9 cellular contexts compared by ENCODE assay signal in genomic region chr9:120891255-120891954, GRCh38. TPM values are rescaled to one million over a fixed set of nuclear protein-coding genes. Genes with fewer than 3 reads are reported as not detected.
DNase-seq lines count a peak whose midpoint lies in the region; ATAC-seq and TF ChIP-seq lines count a peak whose summit lies in the region.
"Had no signal": no experiment of that assay in that cellular context is flagged by ENCODE, and none has a peak within 500 bp of the region (broad histone marks: within the 10 kb centered on the region; RNA-seq: fewer than 3 reads in every experiment).

No MANE protein-coding gene starts in this region.

- no peak overlapping the region for H3K4me2 ChIP-seq in MM.1S (ENCODE audit: low read depth, low read length)

- TF ChIP-seq POLR2A in esophagus muscularis mucosa (IDR thresholded peaks at IDR 0.05; ENCODE audit: low read depth), result no peak

- H3K4me3 Mint-ChIP-seq in activated CD8-positive, alpha-beta T cell treated with anti-CD3 and anti-CD28 coated beads, Interleukin-2, amount 10 ng/mL, durations not matched to agents 7 days and 5 days, result peak overlapping the region; percentile 70

- peak overlapping the region; percentile 63 for H3K9ac ChIP-seq in MM.1S (ENCODE audit: low read length)

- peak overlapping the region; percentile 25; the same call in 1 of the 2 replicates for H2AFZ ChIP-seq in MM.1S (ENCODE audit: low read length)

- WGBS in esophagus muscularis mucosa, result 84% methylated on average over 8 of the region's 11 CpGs
- WGBS in thymus, result 47% methylated on average over 11 of the region's 11 CpGs

- peaks cover 25% of the 10 kb centered on the region for H3F3A ChIP-seq in MM.1S (ENCODE audit: insufficient read depth, low read length)

- peak; percentile 59 for ATAC-seq in activated CD8-positive, alpha-beta T cell treated with anti-CD3 and anti-CD28 coated beads, Interleukin-2, amount 10 ng/mL, durations not matched to agents 7 days and 5 days

- H3K4me1 ChIP-seq in MM.1S (ENCODE audit: low read length), result peaks cover 49% of the 10 kb centered on the region
- H3K4me1 ChIP-seq in esophagus muscularis mucosa, result peaks cover 9 to 33% (median 32%) of the 10 kb centered on the region in 4 donors
- H3K4me1 ChIP-seq in thymus (ENCODE audit: control insufficient read depth, insufficient read depth, low read length), result peaks cover 50% of the 10 kb centered on the region

- TF ChIP-seq CTCF in MM.1S (IDR thresholded peaks at IDR 0.05; ENCODE audit: low read length) (no peak), esophagus muscularis mucosa (IDR thresholded peaks at IDR 0.05) (no peak), GM13976 (IDR thresholded peaks at IDR 0.05; ENCODE audit: borderline replicate concordance, control extremely low read depth, extremely low read depth, insufficient read depth, missing control alignments) (no peak), WERI-Rb-1 (IDR thresholded peaks at IDR 0.05; ENCODE audit: low read depth, low read length) (no peak)

- no peaks in the 10 kb centered on the region for H3K9me3 Mint-ChIP-seq in activated CD8-positive, alpha-beta T cell treated with anti-CD3 and anti-CD28 coated beads, Interleukin-2, amount 10 ng/mL, durations not matched to agents 7 days and 5 days (ENCODE audit: insufficient read depth)

- peak overlapping the region; percentile 95 for H3K27ac Mint-ChIP-seq in activated CD8-positive, alpha-beta T cell treated with anti-CD3 and anti-CD28 coated beads, Interleukin-2, amount 10 ng/mL, durations not matched to agents 7 days and 5 days

- CTCF ChIA-PET in activated CD8-positive, alpha-beta T cell treated with anti-CD3 and anti-CD28 coated beads, Interleukin-2, amount 10 ng/mL, durations not matched to agents 7 days and 5 days (lab: Charles Lee), result interaction anchor here (0.8 to 5.3 kb wide), 14 partner anchors 11 to 135 kb away, joined by 3 to 54 read pairs (median 8); no protein-coding TSS in a partner anchor

- intact Hi-C loops in esophagus muscularis mucosa (cut with DNase I), result no loop called here

- H3K4me1 Mint-ChIP-seq in activated CD8-positive, alpha-beta T cell treated with anti-CD3 and anti-CD28 coated beads, Interleukin-2, amount 10 ng/mL, durations not matched to agents 7 days and 5 days (ENCODE audit: low read depth), result peaks cover 89% of the 10 kb centered on the region

- no peaks in the 10 kb centered on the region for H3K9me2 ChIP-seq in MM.1S (replicated peaks; ENCODE audit: insufficient read depth, low read length)

- TF ChIP-seq EP300 in esophagus muscularis mucosa (IDR thresholded peaks at IDR 0.05), result no peak

- in situ Hi-C loops in GM13976 (cut with MboI; ENCODE audit: low sequenced_read_pairs, unreplicated experiment), result no loop called here

- H3K27me3 Mint-ChIP-seq in activated CD8-positive, alpha-beta T cell treated with anti-CD3 and anti-CD28 coated beads, Interleukin-2, amount 10 ng/mL, durations not matched to agents 7 days and 5 days (ENCODE audit: low read depth), result no peaks in the 10 kb centered on the region

- no peaks in the 10 kb centered on the region for H4K20me1 ChIP-seq in MM.1S (ENCODE audit: insufficient read depth, low read length)

- H3K9me3 ChIP-seq in MM.1S (replicated peaks; ENCODE audit: insufficient read depth, low read length) (no peaks in the 10 kb centered on the region), esophagus muscularis mucosa (no peaks in the 10 kb centered on the region), thymus (ENCODE audit: control insufficient read depth) (no peaks in the 10 kb centered on the region), WERI-Rb-1 (ENCODE audit: severe bottlenecking) (no peaks in the 10 kb centered on the region)

- no peaks in the 10 kb centered on the region for H3K27me3 ChIP-seq in MM.1S (replicated peaks; ENCODE audit: insufficient read depth, low read length)
- no peaks in the 10 kb centered on the region for H3K27me3 ChIP-seq in esophagus muscularis mucosa
- no peaks in the 10 kb centered on the region for H3K27me3 ChIP-seq in thymus (ENCODE audit: control insufficient read depth, insufficient read depth)
- no peaks in the 10 kb centered on the region for H3K27me3 ChIP-seq in WERI-Rb-1 (ENCODE audit: insufficient read depth, low read depth, severe bottlenecking)

- H3K4me3 ChIP-seq in MM.1S (ENCODE audit: low read length), result no peak overlapping the region
- H3K4me3 ChIP-seq in esophagus muscularis mucosa, result no peak overlapping the region
- H3K4me3 ChIP-seq in thymus (ENCODE audit: low read length), result no peak overlapping the region
- no peak overlapping the region for H3K4me3 ChIP-seq in WERI-Rb-1 (ENCODE audit: low read depth, low read length)

- DNase-seq in MM.1S (no peak), esophagus muscularis mucosa (ENCODE audit: extremely low spot score) (no peak), GM13976 (ENCODE audit: low spot score) (no peak), NCI-H446 (lab: John Stamatoyannopoulos, UW) (no peak), WERI-Rb-1 (no peak)
- DNase-seq in activated CD8-positive, alpha-beta T cell treated with anti-CD3 and anti-CD28 coated beads, Interleukin-2, amount 10 ng/mL, durations not matched to agents 7 days and 5 days, result peak; percentile 80
- DNase-seq: NCI-H82, occipital lobe had no signal

- H3K27ac ChIP-seq in MM.1S (ENCODE audit: low read length) (peak overlapping the region; percentile 98), esophagus muscularis mucosa (replicated peaks in 1 of 4) (peak overlapping the region; percentile 59 to 68 (median 65)), thymus (ENCODE audit: low read depth) (peak overlapping the region; percentile 94), WERI-Rb-1 (no peak overlapping the region)

- POLR2A ChIA-PET in activated CD8-positive, alpha-beta T cell treated with anti-CD3 and anti-CD28 coated beads, Interleukin-2, amount 10 ng/mL, durations not matched to agents 7 days and 5 days (lab: Charles Lee), result interaction anchor here (0.5 to 13.1 kb wide), 18 partner anchors 8 to 230 kb away, joined by 3 to 306 read pairs (median 8); partner anchors contain the start of genes PHF19 and TRAF1

- peaks cover 22% of the 10 kb centered on the region for H3K36me3 Mint-ChIP-seq in activated CD8-positive, alpha-beta T cell treated with anti-CD3 and anti-CD28 coated beads, Interleukin-2, amount 10 ng/mL, durations not matched to agents 7 days and 5 days (ENCODE audit: low read depth)

- H3K36me3 ChIP-seq in MM.1S (replicated peaks; ENCODE audit: insufficient read depth, low read length) (no peaks in the 10 kb centered on the region), esophagus muscularis mucosa (no peaks in the 10 kb centered on the region), thymus (ENCODE audit: control insufficient read depth, insufficient read depth) (no peaks in the 10 kb centered on the region), WERI-Rb-1 (no peaks in the 10 kb centered on the region)

- no peaks in the 10 kb centered on the region for H3K79me2 ChIP-seq in MM.1S (ENCODE audit: low read length)

RNA-seq across cellular contexts. Expression of gene PHF19, which starts 14.4 kb away (rescaled TPM):
- 100 to 1,000 TPM; 273 to 290 TPM for total RNA-seq in activated CD8-positive, alpha-beta T cell treated with anti-CD3 and anti-CD28 coated beads, Interleukin-2, amount 10 ng/mL, durations not matched to agents 7 days and 5 days
- total RNA-seq in esophagus muscularis mucosa, result 10 to 100 TPM; 36.4 to 57.7 (median 47.8) TPM
- polyA plus RNA-seq in thymus, result 32.6 TPM

RNA-seq across cellular contexts. Expression of gene TRAF1, which starts 35.2 kb away (rescaled TPM):
- total RNA-seq in activated CD8-positive, alpha-beta T cell treated with anti-CD3 and anti-CD28 coated beads, Interleukin-2, amount 10 ng/mL, durations not matched to agents 7 days and 5 days, result 10 to 100 TPM; 51.6 to 52.9 TPM
- 1 to 10 TPM; 4.0 to 7.4 (median 5.5) TPM for total RNA-seq in esophagus muscularis mucosa
- 21.7 TPM for polyA plus RNA-seq in thymus

RNA-seq across cellular contexts. Expression of gene PSMD5, which starts 48.7 kb away (rescaled TPM):
- total RNA-seq in activated CD8-positive, alpha-beta T cell treated with anti-CD3 and anti-CD28 coated beads, Interleukin-2, amount 10 ng/mL, durations not matched to agents 7 days and 5 days, result 10 to 100 TPM; 47.9 to 50.7 TPM
- total RNA-seq in esophagus muscularis mucosa, result 10 to 100 TPM; 22.0 to 30.7 (median 25.8) TPM
- polyA plus RNA-seq in thymus, result 24.2 TPM

Comparison
In these comparisons a context has a peak if more than half of its experiments do, and no peak if none do; other contexts are left out.
1. RNA of gene PHF19, which starts 14.4 kb away (total RNA-seq): 273 to 290 TPM in activated CD8-positive, alpha-beta T cell treated with anti-CD3 and anti-CD28 coated beads, Interleukin-2, amount 10 ng/mL, durations not matched to agents 7 days and 5 days; 36.4 to 57.7 TPM in esophagus muscularis mucosa; every median in the first group is over 4 times any median in the second.
2. RNA of gene TRAF1, which starts 35.2 kb away (total RNA-seq): 51.6 to 52.9 TPM in activated CD8-positive, alpha-beta T cell treated with anti-CD3 and anti-CD28 coated beads, Interleukin-2, amount 10 ng/mL, durations not matched to agents 7 days and 5 days; 4.0 to 7.4 TPM in esophagus muscularis mucosa; every median in the first group is over 4 times any median in the second.